Comparison of ENCODE assay signal across 9 cellular contexts in the genomic region with DNA sequence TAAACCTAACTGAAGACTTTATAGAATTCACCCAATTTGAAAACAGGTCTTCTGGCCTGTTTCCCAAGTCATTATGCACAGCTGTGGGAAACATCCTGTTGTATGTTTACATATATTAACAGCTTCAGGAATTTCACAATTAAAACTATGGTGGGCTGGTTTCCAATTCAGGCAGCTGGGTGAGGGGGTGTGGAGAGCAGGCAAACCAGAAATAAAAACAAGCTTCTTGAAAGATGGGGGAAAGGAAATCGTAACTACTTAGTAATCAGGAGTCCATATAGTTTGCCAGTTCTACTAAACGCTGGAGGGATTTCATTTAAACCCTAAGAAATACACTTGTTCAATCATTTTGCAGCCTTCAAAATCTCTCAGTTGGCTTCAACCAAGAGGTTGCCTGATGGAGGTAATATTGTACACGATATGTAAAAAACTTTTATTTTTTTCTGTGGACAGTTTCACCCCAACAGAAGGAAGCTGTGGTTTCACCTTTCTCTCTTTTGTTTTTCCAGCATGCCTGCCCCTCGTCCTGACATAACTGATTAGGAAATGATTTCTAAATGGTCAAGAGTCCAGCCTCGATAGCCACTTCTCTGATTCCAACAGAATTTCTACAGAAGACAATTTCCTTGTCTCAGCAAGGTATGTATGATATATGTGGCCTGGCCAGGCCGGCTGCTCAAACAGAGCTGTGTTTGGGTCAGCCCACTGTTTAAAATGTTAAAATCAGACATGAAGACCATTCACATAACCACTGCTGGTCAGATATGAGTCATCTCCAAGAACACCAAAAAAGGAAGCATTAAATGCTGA. TPM values are rescaled to one million over a fixed set of nuclear protein-coding genes. Genes with fewer than 3 reads are reported as not detected.
DNase-seq lines count a peak whose midpoint lies in the region; ATAC-seq and TF ChIP-seq lines count a peak whose summit lies in the region.
"Had no signal": no experiment of that assay in that cellular context is flagged by ENCODE, and none has a peak within 500 bp of the region (broad histone marks: within the 10 kb centered on the region; RNA-seq: fewer than 3 reads in every experiment).

No MANE protein-coding gene starts in this region.

- H3K4me3 Mint-ChIP-seq in CD4-positive, alpha-beta memory T cell: no peak overlapping the region

- H3K36me3 Mint-ChIP-seq in CD4-positive, alpha-beta memory T cell: peaks cover 0 to 3% of the 10 kb centered on the region in 2 donors

- H3K27ac ChIP-seq in AG04450 (ENCODE audit: low read depth, low read length) (peak overlapping the region; percentile 92), breast epithelium (peak overlapping the region; percentile 83 to 86), muscle layer of colon (ENCODE audit: low read depth, low read length) (peak overlapping the region; percentile 7)
- no peak overlapping the region for H3K27ac ChIP-seq in CD4-positive, alpha-beta memory T cell (ENCODE audit: low read depth, low read length)
- H3K27ac ChIP-seq: cardiac muscle cell had no signal

- H3K4me1 ChIP-seq in breast epithelium (peaks cover 2 to 10% of the 10 kb centered on the region in 2 donors), muscle layer of colon (ENCODE audit: insufficient read depth, low read length) (peaks cover 28% of the 10 kb centered on the region)
- no peaks in the 10 kb centered on the region for H3K4me1 ChIP-seq in CD4-positive, alpha-beta memory T cell (ENCODE audit: insufficient read depth, low read length)

- H3K9ac ChIP-seq in muscle layer of colon (ENCODE audit: low read length): no peak overlapping the region

- no peaks in the 10 kb centered on the region for H3K27me3 ChIP-seq in AG04450 (ENCODE audit: control insufficient read depth, insufficient read depth, low read length)
- no peaks in the 10 kb centered on the region for H3K27me3 ChIP-seq in breast epithelium
- no peaks in the 10 kb centered on the region for H3K27me3 ChIP-seq in muscle layer of colon (ENCODE audit: control insufficient read depth in 1 of 2, insufficient read depth in 2 of 2, low read length in 2 of 2)
- H3K27me3 ChIP-seq in CD4-positive, alpha-beta memory T cell (ENCODE audit: insufficient read depth, low read length): no peaks in the 10 kb centered on the region
- H3K27me3 ChIP-seq: cardiac muscle cell had no signal

- peak; percentile 78 for DNase-seq in AG04450 (ENCODE audit: low read depth, low spot score)
- DNase-seq in KBM-7: peak; percentile 11
- DNase-seq in breast epithelium (ENCODE audit: low spot score in 2 of 2): no peak
- DNase-seq in HuH-7 (ENCODE audit: low spot score): no peak
- no peak for DNase-seq in ureter (ENCODE audit: low spot score)
- no peak for DNase-seq in CD4-positive, alpha-beta memory T cell

- H3K27me3 Mint-ChIP-seq in CD4-positive, alpha-beta memory T cell: no peaks in the 10 kb centered on the region

- in situ Hi-C loops in KBM-7 (cut with MboI; ENCODE audit: low pct_unique_long_range_greater_than_20kb, low sequenced_read_pairs): no loop called here

- H3K4me3 ChIP-seq in AG04450 (ENCODE audit: low read depth, low read length) (peak overlapping the region; percentile 39), breast epithelium (peak overlapping the region in 1 of 3 donors; percentile 21), muscle layer of colon (ENCODE audit: low read depth in 1 of 2, low read length in 2 of 2) (no peak overlapping the region)
- no peak overlapping the region for H3K4me3 ChIP-seq in CD4-positive, alpha-beta memory T cell (ENCODE audit: low read length in 2 of 2)
- H3K4me3 ChIP-seq: cardiac muscle cell had no signal

- POLR2A ChIA-PET in AG04450 (lab: Yijun Ruan, JAX): interaction anchor here (1.2 to 2.0 kb wide), 3 partner anchors 8 to 23 kb away, joined by 3 to 5 read pairs (median 3); no protein-coding TSS in a partner anchor
- POLR2A ChIA-PET in CD4-positive, alpha-beta memory T cell (lab: Charles Lee; ENCODE audit: partially characterized antibody): no interaction called here

- peak; percentile 89 for ATAC-seq in GM19463 (IDR thresholded peaks at IDR 0.05; ENCODE audit: unreplicated experiment)

- intact Hi-C loops in breast epithelium (cut with DNase I; ENCODE audit: low total_unique reads): no loop called here
- intact Hi-C loops in CD4-positive, alpha-beta memory T cell (cut with micrococcal nuclease): no loop called here

- no peak for TF ChIP-seq POLR2A in breast epithelium (IDR thresholded peaks at IDR 0.05)

- CTCF ChIA-PET in AG04450 (lab: Charles Lee): interaction anchor here (0.6 to 1.0 kb wide), 2 partner anchors 12 to 1527 kb away, joined by 3 read pairs; no protein-coding TSS in a partner anchor
- CTCF ChIA-PET in CD4-positive, alpha-beta memory T cell (lab: Charles Lee; ENCODE audit: partially characterized antibody): interaction anchor here (0.7 kb wide), 1 partner anchor 109 kb away, joined by 3 read pairs; no protein-coding TSS in a partner anchor

- TF ChIP-seq CTCF in AG04450 (IDR thresholded peaks at IDR 0.05; ENCODE audit: low read depth, low read length): no peak
- TF ChIP-seq CTCF in breast epithelium (IDR thresholded peaks at IDR 0.05): no peak

- H3K9me3 Mint-ChIP-seq in CD4-positive, alpha-beta memory T cell: no peaks in the 10 kb centered on the region

- H3K36me3 ChIP-seq in breast epithelium (no peaks in the 10 kb centered on the region), muscle layer of colon (ENCODE audit: insufficient read depth, low read length) (no peaks in the 10 kb centered on the region)
- no peaks in the 10 kb centered on the region for H3K36me3 ChIP-seq in CD4-positive, alpha-beta memory T cell (ENCODE audit: insufficient read depth, low read length)
- H3K36me3 ChIP-seq: cardiac muscle cell had no signal

- H3K4me1 Mint-ChIP-seq in CD4-positive, alpha-beta memory T cell: peaks cover 0 to 8% (median 1%) of the 10 kb centered on the region in 4 donors

- 0 out of 2 replicates have a peak, but pooled peaks cover 6% of the 10 kb centered on the region for H3K9me3 ChIP-seq in AG04450 (ENCODE audit: control insufficient read depth, insufficient read depth, low read length)
- no peaks in the 10 kb centered on the region for H3K9me3 ChIP-seq in breast epithelium
- H3K9me3 ChIP-seq in muscle layer of colon (ENCODE audit: low read length): no peaks in the 10 kb centered on the region
- no peaks in the 10 kb centered on the region for H3K9me3 ChIP-seq in CD4-positive, alpha-beta memory T cell (ENCODE audit: control insufficient read depth in 1 of 2, low read length in 2 of 2)

- H3K27ac Mint-ChIP-seq in CD4-positive, alpha-beta memory T cell: no peak overlapping the region

RNA-seq across cellular contexts. Expression of gene ATP8B1, which starts 22.6 kb away (rescaled TPM):
- polyA plus RNA-seq in AG04450 (2011; rRNA removed): 59.8 and 77.6 TPM in 2 replicates
- 73.5 and 97.0 TPM in 2 replicates for polyA minus RNA-seq in AG04450 (2011; rRNA and poly(A)+ RNA removed)
- total RNA-seq in breast epithelium: 10 to 100 TPM in 2 of 3 donors, 1 to 10 TPM in 1; 5.1 to 45.1 (median 41.3) TPM
- 171 TPM for total RNA-seq in ureter
- not detected for total RNA-seq in CD4-positive, alpha-beta memory T cell
- under 1 TPM in 1 of 2 donors, not detected in 1; 0.24 TPM for polyA plus RNA-seq in CD4-positive, alpha-beta memory T cell

Comparison
In these comparisons a context has a peak if more than half of its experiments do, and no peak if none do; other contexts are left out.
1. DNase-seq: peak in AG04450 (single experiment) and KBM-7 (single experiment); none in breast epithelium (0 of 2), HuH-7 (single experiment), ureter (single experiment) and CD4-positive, alpha-beta memory T cell (0 of 5).
2. RNA of gene ATP8B1, which starts 22.6 kb away (total RNA-seq): 171 TPM in ureter (single experiment) and 5.1 to 45.1 TPM in breast epithelium; not detected in CD4-positive, alpha-beta memory T cell; every median in the first group is over 4 times any median in the second.